In genomic region chr10:119090968-119091367, GRCh38 we compare ENCODE assay signal across 9 cellular contexts. TPM values are rescaled to one million over a fixed set of nuclear protein-coding genes. Genes with fewer than 3 reads are reported as not detected.
DNase-seq lines count a peak whose midpoint lies in the region; ATAC-seq and TF ChIP-seq lines count a peak whose summit lies in the region.
"Had no signal": no experiment of that assay in that cellular context is flagged by ENCODE, and none has a peak within 500 bp of the region (broad histone marks: within the 10 kb centered on the region; RNA-seq: fewer than 3 reads in every experiment).

No MANE protein-coding gene starts in this region.

- H3K9me3 ChIP-seq in T-helper 17 cell (ENCODE audit: control insufficient read depth, low read length, poor library complexity, severe bottlenecking) (no peaks in the 10 kb centered on the region), testis (no peaks in the 10 kb centered on the region)
- H3K9me3 ChIP-seq: heart right ventricle had no signal

- WGBS in testis, 2 donors = 84% methylated on average over 5 of the region's 5 CpGs

- no peaks in the 10 kb centered on the region for H3K4me1 ChIP-seq in testis

- H3K36me3 Mint-ChIP-seq in T-helper 17 cell (ENCODE audit: low read depth) = no peaks in the 10 kb centered on the region
- H3K36me3 Mint-ChIP-seq in osteocyte (ENCODE audit: unreplicated experiment) = no peaks in the 10 kb centered on the region

- no peak overlapping the region for H3K4me3 ChIP-seq in HFF-Myc (replicated peaks; ENCODE audit: low read depth, low read length)
- H3K4me3 ChIP-seq in testis = no peak overlapping the region
- H3K4me3 ChIP-seq: heart right ventricle had no signal

- H3K27me3 ChIP-seq in testis = no peaks in the 10 kb centered on the region
- H3K27me3 ChIP-seq: heart right ventricle had no signal

- peak; percentile 91 for ATAC-seq in T-helper 17 cell
- ATAC-seq in esophagus mucosa = peak; percentile 95

- H3K4me1 Mint-ChIP-seq in T-helper 17 cell (peaks cover 45% of the 10 kb centered on the region), osteocyte (ENCODE audit: unreplicated experiment) (peaks cover 7% of the 10 kb centered on the region)

- H3K4me3 Mint-ChIP-seq in T-helper 17 cell (peak overlapping the region; percentile 78), osteocyte (ENCODE audit: unreplicated experiment) (no peak overlapping the region)

- no peak for TF ChIP-seq POLR2A in testis (IDR thresholded peaks at IDR 0.05)

- no peak for TF ChIP-seq CTCF in HFF-Myc (IDR thresholded peaks at IDR 0.05; ENCODE audit: low read depth, low read length, missing control alignments)
- TF ChIP-seq CTCF in testis (IDR thresholded peaks at IDR 0.05) = no peak
- TF ChIP-seq CTCF in GM20000 (IDR thresholded peaks at IDR 0.05; ENCODE audit: extremely low read depth, missing control alignments) = no peak
- TF ChIP-seq CTCF in osteocyte (IDR thresholded peaks at IDR 0.05) = no peak
- TF ChIP-seq CTCF in GM13976 (IDR thresholded peaks at IDR 0.05; ENCODE audit: borderline replicate concordance, control extremely low read depth, extremely low read depth, insufficient read depth, missing control alignments) = no peak

- DNase-seq in AG08396 (ENCODE audit: low spot score) = peak; percentile 57
- DNase-seq in HFF-Myc (ENCODE audit: extremely low read depth, low read depth) = peak; percentile 70
- DNase-seq in T-helper 17 cell = peak; percentile 17 to 30 (median 23)
- DNase-seq in testis = no peak
- no peak for DNase-seq in GM20000 (ENCODE audit: low spot score)
- DNase-seq in osteocyte (ENCODE audit: extremely low spot score, unreplicated experiment) = no peak
- DNase-seq in GM13976 (ENCODE audit: low spot score) = no peak
- DNase-seq: heart right ventricle had no signal

- H3K27ac Mint-ChIP-seq in T-helper 17 cell (peak overlapping the region; percentile 99), osteocyte (ENCODE audit: unreplicated experiment) (no peak overlapping the region)

- H3K27me3 Mint-ChIP-seq in T-helper 17 cell (no peaks in the 10 kb centered on the region), osteocyte (ENCODE audit: unreplicated experiment) (no peaks in the 10 kb centered on the region)

- H3K36me3 ChIP-seq in testis (ENCODE audit: low read depth, missing control alignments) = no peaks in the 10 kb centered on the region
- H3K36me3 ChIP-seq: heart right ventricle had no signal

- no peaks in the 10 kb centered on the region for H3K9me3 Mint-ChIP-seq in osteocyte (ENCODE audit: unreplicated experiment)

- no peak overlapping the region for H3K27ac ChIP-seq in testis

- intact Hi-C loops in testis (cut with DNase I; ENCODE audit: low total_unique reads) = no loop called here

- in situ Hi-C loops in GM13976 (cut with MboI; ENCODE audit: low sequenced_read_pairs, unreplicated experiment) = no loop called here

RNA-seq across cellular contexts. Expression of gene EIF3A, which starts 10.4 kb away (rescaled TPM):
- total RNA-seq in T-helper 17 cell = 100 to 1,000 TPM; 149 to 169 TPM
- total RNA-seq in esophagus mucosa = 88.2 TPM
- total RNA-seq in testis = 10 to 100 TPM; 91.2 to 97.0 TPM
- polyA plus RNA-seq in testis (ENCODE audit: insufficient read depth, low read depth, low replicate concordance) = 71.1 TPM
- 146 and 147 TPM in 2 replicates for total RNA-seq in osteocyte

RNA-seq across cellular contexts. Expression of gene DENND10, which starts 12.9 kb away (rescaled TPM):
- total RNA-seq in T-helper 17 cell = 10 to 100 TPM; 37.4 to 52.1 TPM
- 38.3 TPM for total RNA-seq in esophagus mucosa
- 10 to 100 TPM; 27.3 to 29.6 TPM for total RNA-seq in testis
- polyA plus RNA-seq in testis (ENCODE audit: insufficient read depth, low read depth, low replicate concordance) = 18.9 TPM
- total RNA-seq in osteocyte = 43.1 and 50.6 TPM in 2 replicates

Comparison
In these comparisons a context has a peak if more than half of its experiments do, and no peak if none do; other contexts are left out.
1. DNase-seq: peak in AG08396 (single experiment), HFF-Myc (single experiment) and T-helper 17 cell (3 of 3); none in testis (single experiment), GM20000 (single experiment), osteocyte (single experiment) and GM13976 (single experiment).